Comparison of ENCODE assay signal across 22 cellular contexts in genomic region chr3:33523093-33523667, GRCh38.
"Had no signal": no experiment of that assay in that cellular context is flagged by ENCODE, and none has a peak within 500 bp of the region (broad histone marks: within the 10 kb centered on the region; RNA-seq: fewer than 3 reads in every experiment).

No MANE protein-coding gene starts in this region.

- H3K27me3 Mint-ChIP-seq: memory B cell; naive thymus-derived CD4-positive, alpha-beta T cell; natural killer cell treated with Interleukin-12 subunit alpha and Interleukin-12 subunit beta and Interleukin-15 and Interleukin-18, amount 100 ng/mL, for 72 hours; progenitor cell of endocrine pancreas; stimulated activated memory B cell treated with anti-CD40 and anti-IgM and Interleukin-4, amounts not matched to agents 10 μg/mL and 1 μg/mL and 100 μg/mL, for 72 hours; stimulated activated naive CD8-positive, alpha-beta T cell treated with anti-CD3 and anti-CD28 coated beads, Interleukin-15, amount 100 ng/mL, for 72 hours; type B pancreatic cell had no signal

- DNase-seq: hypothalamus; immature natural killer cell; islet precursor cell; left ventricle myocardium inferior; midbrain; mucosa of descending colon; naive thymus-derived CD4-positive, alpha-beta T cell; ovary; right lobe of liver; stimulated activated CD4-positive, alpha-beta T cell treated with anti-CD3 and anti-CD28 coated beads, Interleukin-1b, Interleukin-23, amount 100 ng/mL, for 48 hours; stimulated activated CD4-positive, alpha-beta T cell treated with anti-CD3 and anti-CD28 coated beads, Interleukin-2, amount 100 ng/mL, for 48 hours; stimulated activated CD4-positive, alpha-beta T cell treated with anti-CD3 and anti-CD28 coated beads, Interleukin-4, amount 100 ng/mL, for 4 hours; stimulated activated CD8-positive, alpha-beta memory T cell treated with anti-CD3 and anti-CD28 coated beads, Interleukin-4, amount 100 ng/mL, for 48 hours; stimulated activated naive CD4-positive, alpha-beta T cell treated with Interleukin-2 at 50 U/mL for 16 hours; stimulated activated naive CD8-positive, alpha-beta T cell treated with anti-CD3 and anti-CD28 coated beads, Interleukin-15, amount 100 ng/mL, for 72 hours; substantia nigra; uterus had no signal

- H3K27ac Mint-ChIP-seq: immature natural killer cell; memory B cell; naive thymus-derived CD4-positive, alpha-beta T cell; progenitor cell of endocrine pancreas; stimulated activated memory B cell treated with anti-CD40 and anti-IgM and Interleukin-4, amounts not matched to agents 10 μg/mL and 1 μg/mL and 100 μg/mL, for 72 hours; stimulated activated naive CD8-positive, alpha-beta T cell treated with anti-CD3 and anti-CD28 coated beads, Interleukin-15, amount 100 ng/mL, for 72 hours; type B pancreatic cell had no signal

- H3K4me1 Mint-ChIP-seq: immature natural killer cell; memory B cell; stimulated activated memory B cell treated with anti-CD40 and anti-IgM and Interleukin-4, amounts not matched to agents 10 μg/mL and 1 μg/mL and 100 μg/mL, for 72 hours; stimulated activated naive CD8-positive, alpha-beta T cell treated with anti-CD3 and anti-CD28 coated beads, Interleukin-15, amount 100 ng/mL, for 72 hours had no signal

- H3K4me3 Mint-ChIP-seq: immature natural killer cell; memory B cell; naive thymus-derived CD4-positive, alpha-beta T cell; natural killer cell treated with Interleukin-12 subunit alpha and Interleukin-12 subunit beta and Interleukin-15 and Interleukin-18, amount 100 ng/mL, for 72 hours; stimulated activated memory B cell treated with anti-CD40 and anti-IgM and Interleukin-4, amounts not matched to agents 10 μg/mL and 1 μg/mL and 100 μg/mL, for 72 hours; stimulated activated naive CD8-positive, alpha-beta T cell treated with anti-CD3 and anti-CD28 coated beads, Interleukin-15, amount 100 ng/mL, for 72 hours; type B pancreatic cell had no signal

- ATAC-seq: mucosa of descending colon; naive thymus-derived CD4-positive, alpha-beta T cell; natural killer cell treated with Interleukin-12 subunit alpha and Interleukin-12 subunit beta and Interleukin-15 and Interleukin-18, amount 100 ng/mL, for 72 hours; right lobe of liver; stimulated activated memory B cell treated with anti-CD40 and anti-IgM and Interleukin-4, amounts not matched to agents 10 μg/mL and 1 μg/mL and 100 μg/mL, for 72 hours; stimulated activated naive CD8-positive, alpha-beta T cell treated with anti-CD3 and anti-CD28 coated beads, Interleukin-15, amount 100 ng/mL, for 72 hours had no signal
